Comparison of ENCODE assay signal across 1 cellular context in genomic region chr4:77367638-77368037, GRCh38.
TF ChIP-seq lines count a peak whose summit lies in the region.

No MANE protein-coding gene starts in this region.

TF ChIP-seq in GM12878, 131 proteins besides CTCF, POLR2A, EP300 and RAD21 (continued from another document):
- TF ChIP-seq ZNF592 (IDR thresholded peaks at IDR 0.05): no peak
- TF ChIP-seq FOS (IDR thresholded peaks at IDR 0.05; ENCODE audit: borderline replicate concordance, extremely low read depth, insufficient read length): no peak
